15 cellular contexts compared by ENCODE assay signal in genomic region chr3:194381460-194381875, GRCh38. TPM values are rescaled to one million over a fixed set of nuclear protein-coding genes. Genes with fewer than 3 reads are reported as not detected.
DNase-seq lines count a peak whose midpoint lies in the region; ATAC-seq lines count a peak whose summit lies in the region.
"Had no signal": no experiment of that assay in that cellular context is flagged by ENCODE, and none has a peak within 500 bp of the region (broad histone marks: within the 10 kb centered on the region; RNA-seq: fewer than 3 reads in every experiment).

No MANE protein-coding gene starts in this region.

- intact Hi-C loops in posterior cingulate gyrus (cut with DNase I), result no loop called here

- no peaks in the 10 kb centered on the region for H3K36me3 Mint-ChIP-seq in activated CD4-positive, alpha-beta T cell treated with anti-CD3 and anti-CD28 coated beads, Interleukin-2, amount 10 ng/mL, durations not matched to agents 7 days and 5 days (ENCODE audit: low read depth)

- ATAC-seq in stimulated activated naive CD8-positive, alpha-beta T cell treated with anti-CD3 and anti-CD28 coated beads, Interleukin-15, Interleukin-2, amounts not matched to agents 100 U/mL and 50 U/mL, for 24 hours, result no peak
- ATAC-seq: activated CD4-positive, alpha-beta T cell treated with anti-CD3 and anti-CD28 coated beads for 36 hours had no signal

- peaks cover 3% of the 10 kb centered on the region for H3K27me3 Mint-ChIP-seq in activated CD4-positive, alpha-beta T cell treated with anti-CD3 and anti-CD28 coated beads, Interleukin-2, amount 10 ng/mL, durations not matched to agents 7 days and 5 days

- H3K4me3 Mint-ChIP-seq in activated CD4-positive, alpha-beta T cell treated with anti-CD3 and anti-CD28 coated beads, Interleukin-2, amount 10 ng/mL, durations not matched to agents 7 days and 5 days, result no peak overlapping the region
- H3K4me3 Mint-ChIP-seq: activated CD4-positive, alpha-beta T cell treated with anti-CD3 and anti-CD28 coated beads for 36 hours had no signal

- no peaks in the 10 kb centered on the region for H3K4me1 Mint-ChIP-seq in activated CD4-positive, alpha-beta T cell treated with anti-CD3 and anti-CD28 coated beads, Interleukin-2, amount 10 ng/mL, durations not matched to agents 7 days and 5 days
- H3K4me1 Mint-ChIP-seq: activated CD4-positive, alpha-beta T cell treated with anti-CD3 and anti-CD28 coated beads for 36 hours had no signal

- POLR2A ChIA-PET in activated CD4-positive, alpha-beta T cell treated with anti-CD3 and anti-CD28 coated beads, Interleukin-2, amount 10 ng/mL, durations not matched to agents 7 days and 5 days (lab: Charles Lee), result no interaction called here

- peak; percentile 70 for DNase-seq in Daoy (ENCODE audit: low read depth)
- DNase-seq in NCI-H510A treated with DMSO at 0.1 percent for 48 hours (lab: John Stamatoyannopoulos, UW), result peak; percentile 88
- DNase-seq in ecto neural progenitor cell (ENCODE audit: low spot score), result peak; percentile 53
- peak in 7 of 10 donors; percentile 19 to 93 (median 58) for DNase-seq in posterior cingulate gyrus
- DNase-seq in NK-92 (lab: John Stamatoyannopoulos, UW; ENCODE audit: unreplicated experiment), result no peak
- no peak for DNase-seq in activated CD4-positive, alpha-beta T cell treated with anti-CD3 and anti-CD28 coated beads, Interleukin-2, amount 10 ng/mL, durations not matched to agents 7 days and 5 days
- no peak for DNase-seq in NCI-H1694 (lab: John Stamatoyannopoulos, UW)
- DNase-seq in stimulated activated naive CD8-positive, alpha-beta T cell treated with anti-CD3 and anti-CD28 coated beads, Interleukin-15, Interleukin-2, amounts not matched to agents 100 U/mL and 50 U/mL, for 24 hours, result no peak
- DNase-seq: activated CD4-positive, alpha-beta T cell treated with anti-CD3 and anti-CD28 coated beads for 36 hours; central memory CD4-positive, alpha-beta T cell; esophagus squamous epithelium; GOT3; NCI-H1105; NCI-H82; right cardiac atrium had no signal

- CTCF ChIA-PET in activated CD4-positive, alpha-beta T cell treated with anti-CD3 and anti-CD28 coated beads, Interleukin-2, amount 10 ng/mL, durations not matched to agents 7 days and 5 days (lab: Charles Lee), result no interaction called here

- H3K27ac Mint-ChIP-seq in activated CD4-positive, alpha-beta T cell treated with anti-CD3 and anti-CD28 coated beads, Interleukin-2, amount 10 ng/mL, durations not matched to agents 7 days and 5 days, result no peak overlapping the region
- H3K27ac Mint-ChIP-seq: activated CD4-positive, alpha-beta T cell treated with anti-CD3 and anti-CD28 coated beads for 36 hours had no signal

- H3K9me3 Mint-ChIP-seq in activated CD4-positive, alpha-beta T cell treated with anti-CD3 and anti-CD28 coated beads, Interleukin-2, amount 10 ng/mL, durations not matched to agents 7 days and 5 days, result no peaks in the 10 kb centered on the region

RNA-seq across cellular contexts. Expression of gene LRRC15, which starts 11.9 kb away (rescaled TPM):
- total RNA-seq in Daoy (2014; rRNA removed; shearing (Covaris generic)), result 2.0 and 2.9 TPM in 2 replicates
- not detected for total RNA-seq in activated CD4-positive, alpha-beta T cell treated with anti-CD3 and anti-CD28 coated beads, Interleukin-2, amount 10 ng/mL, durations not matched to agents 7 days and 5 days

RNA-seq across cellular contexts. Expression of gene GP5, which starts 17.6 kb away (rescaled TPM):
- not detected in 2 replicates for total RNA-seq in Daoy (2014; rRNA removed; shearing (Covaris generic))
- total RNA-seq in activated CD4-positive, alpha-beta T cell treated with anti-CD3 and anti-CD28 coated beads, Interleukin-2, amount 10 ng/mL, durations not matched to agents 7 days and 5 days, result 1 to 10 TPM; 1.1 to 1.3 TPM
- total RNA-seq: right cardiac atrium had no signal

RNA-seq across cellular contexts. Expression of gene CPN2, which starts 30.3 kb away (rescaled TPM):
- not detected in 2 replicates for total RNA-seq in Daoy (2014; rRNA removed; shearing (Covaris generic))
- total RNA-seq in activated CD4-positive, alpha-beta T cell treated with anti-CD3 and anti-CD28 coated beads, Interleukin-2, amount 10 ng/mL, durations not matched to agents 7 days and 5 days, result not detected
- total RNA-seq: activated CD4-positive, alpha-beta T cell treated with anti-CD3 and anti-CD28 coated beads for 36 hours; esophagus squamous epithelium; right cardiac atrium had no signal

Comparison
In these comparisons a context has a peak if more than half of its experiments do, and no peak if none do; other contexts are left out.
1. DNase-seq: peak in Daoy (single experiment), NCI-H510A treated with DMSO at 0.1 percent for 48 hours (single experiment), ecto neural progenitor cell (single experiment) and posterior cingulate gyrus (7 of 10); none in NK-92 (single experiment), activated CD4-positive, alpha-beta T cell treated with anti-CD3 and anti-CD28 coated beads, Interleukin-2, amount 10 ng/mL, durations not matched to agents 7 days and 5 days (single experiment), NCI-H1694 (single experiment) and stimulated activated naive CD8-positive, alpha-beta T cell treated with anti-CD3 and anti-CD28 coated beads, Interleukin-15, Interleukin-2, amounts not matched to agents 100 U/mL and 50 U/mL, for 24 hours (single experiment).